Comparison of ENCODE assay signal across 8 cellular contexts in the genomic region with DNA sequence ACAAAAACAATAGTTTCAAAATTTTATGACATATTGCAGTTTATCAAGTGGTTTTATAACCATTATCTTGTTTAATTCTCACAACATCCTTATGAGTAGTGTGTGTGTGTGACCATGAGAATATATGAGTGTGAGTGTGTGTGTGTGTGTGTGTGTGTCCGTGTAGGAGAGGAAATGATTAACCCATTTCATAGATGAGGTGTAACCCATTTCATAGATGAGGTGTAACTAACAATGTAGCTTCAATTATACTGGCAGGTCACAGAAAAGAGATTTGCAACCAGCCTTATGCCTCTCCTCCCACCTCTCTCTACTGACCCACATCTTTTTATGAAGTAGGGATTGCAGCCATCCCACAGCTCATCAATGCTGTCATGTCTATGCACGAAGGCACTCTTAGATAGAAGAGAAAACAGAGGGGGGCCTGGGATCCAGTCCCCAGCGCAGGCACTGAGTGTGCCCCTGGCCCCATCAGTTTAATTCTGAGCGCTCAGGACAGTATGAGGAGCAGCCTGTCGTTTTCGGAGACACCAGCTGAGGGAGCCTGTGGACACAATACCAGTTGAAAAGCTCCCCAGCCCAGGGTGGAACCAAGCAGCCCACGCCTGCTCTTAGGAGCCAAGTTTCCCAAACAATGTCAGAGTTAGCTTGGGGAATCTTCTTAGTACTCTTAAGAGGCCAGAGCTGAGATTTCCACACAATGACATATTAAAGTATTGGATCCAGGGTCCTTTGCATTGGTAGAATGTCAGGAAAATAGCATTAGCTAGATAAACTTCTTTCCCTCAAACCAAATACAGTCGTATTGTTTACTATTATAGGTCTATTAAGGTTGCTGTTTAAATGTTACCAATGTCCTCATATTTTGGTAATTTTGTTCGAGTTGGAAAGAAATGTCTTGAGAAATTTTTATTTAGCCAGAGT.
A peak's percentile ranks its signal among the peaks of the same experiment; 100 is the strongest.
DNase-seq lines count a peak whose midpoint lies in the region; ATAC-seq, FAIRE-seq and TF ChIP-seq lines count a peak whose summit lies in the region.

No MANE protein-coding gene starts in this region.

- H3K36me3 ChIP-seq in A673 (ENCODE audit: insufficient read depth, low read length, poor library complexity, severe bottlenecking) (no peaks in the 10 kb centered on the region), neuronal stem cell (replicated peaks in 1 of 2; ENCODE audit: control insufficient read depth in 2 of 2, insufficient read depth in 2 of 2, low read length in 2 of 2) (no peaks in the 10 kb centered on the region)

- H3K9me3 ChIP-seq in A673 (ENCODE audit: low read depth, low read length, poor library complexity, severe bottlenecking): no peaks in the 10 kb centered on the region
- H3K9me3 ChIP-seq in neuronal stem cell (replicated peaks in 1 of 2; ENCODE audit: control insufficient read depth in 2 of 2, insufficient read depth in 1 of 2, low read depth in 1 of 2, low read length in 2 of 2): peaks cover 0 to 3% of the 10 kb centered on the region in 2 donors

- no peak overlapping the region for H3K4ac ChIP-seq in neuronal stem cell (ENCODE audit: low read length)

- no peaks in the 10 kb centered on the region for H3K27me3 ChIP-seq in A673 (replicated peaks; ENCODE audit: insufficient read depth, low read depth, low read length, poor library complexity)
- H3K27me3 ChIP-seq in neuronal stem cell (ENCODE audit: control insufficient read depth in 3 of 3, insufficient read depth in 3 of 3, low read depth in 1 of 3, low read length in 3 of 3): no peaks in the 10 kb centered on the region

- no TSS peak for BruUV-seq in A673 (replicated peaks; lab: Mats Ljungman, UMichigan)

- no peak overlapping the region for H3K23ac ChIP-seq in neuronal stem cell (ENCODE audit: low read depth, low read length, poor library complexity)

- peak; percentile 91 for TF ChIP-seq CTCF in A673 (conservative IDR thresholded peaks at IDR 0.05; ENCODE audit: low read depth, low read length)
- TF ChIP-seq CTCF in NB4 (IDR thresholded peaks at IDR 0.05; ENCODE audit: low read depth, low read length): peak; percentile 51

- H4K91ac ChIP-seq in neuronal stem cell (ENCODE audit: low read depth, low read length, poor library complexity): no peak overlapping the region

- H4K8ac ChIP-seq in neuronal stem cell (ENCODE audit: low read depth, low read length): no peak overlapping the region

- FAIRE-seq in GM12891 (lab: Jason Lieb, UNC): peak; percentile 50

- H2BK12ac ChIP-seq in neuronal stem cell (ENCODE audit: low read length): no peak overlapping the region

- H2BK5ac ChIP-seq in neuronal stem cell (ENCODE audit: low read length): no peak overlapping the region

- CTCF ChIA-PET in A673 (lab: Charles Lee): interaction anchor here (0.6 to 1.5 kb wide), 13 partner anchors 11 to 336 kb away, joined by 3 to 10 read pairs (median 5); no protein-coding TSS in a partner anchor
- CTCF ChIA-PET in activated CD4-positive, alpha-beta T cell treated with anti-CD3 and anti-CD28 coated beads, Interleukin-2, amount 10 ng/mL, durations not matched to agents 7 days and 5 days (lab: Charles Lee): interaction anchor here (0.6 to 0.8 kb wide), 2 partner anchors 19 to 81 kb away, joined by 3 to 4 read pairs; no protein-coding TSS in a partner anchor

- no peak overlapping the region for H3K9ac ChIP-seq in neuronal stem cell (ENCODE audit: low read depth, low read length, poor library complexity)

- peaks cover 26% of the 10 kb centered on the region for H3K4me1 ChIP-seq in A673 (ENCODE audit: insufficient read depth, low read length, poor library complexity, severe bottlenecking)
- peaks cover 2% of the 10 kb centered on the region in 2 donors for H3K4me1 ChIP-seq in neuronal stem cell (ENCODE audit: control insufficient read depth in 2 of 2, insufficient read depth in 1 of 2, low read depth in 1 of 2, low read length in 2 of 2)

- TF ChIP-seq POLR2A in GM12891 (IDR thresholded peaks at IDR 0.05; ENCODE audit: low read depth, low read length): no peak
- no peak for TF ChIP-seq POLR2A in NB4 (IDR thresholded peaks at IDR 0.05; ENCODE audit: extremely low read depth, insufficient read length)

- intact Hi-C loops in A673 (cut with micrococcal nuclease; ENCODE audit: unreplicated experiment): loop anchor here (1.0 to 10.0 kb wide), 4 partner anchors 45 to 332 kb away; no protein-coding TSS in a partner anchor
- intact Hi-C loops in activated T-helper 2 cell treated with anti-CD3 and anti-CD28 coated beads, Interferon-gamma antibody, Interleukin-2, Interleukin-4, amounts not matched to agents 10 μg/mL and 5 μg/mL and 100 μg/mL, durations not matched to agents 14 hours and 24 hours and 36 hours (cut with micrococcal nuclease): loop anchor here (5.0 kb wide), 1 partner anchor 337 kb away; no protein-coding TSS in a partner anchor

- no peak overlapping the region for H3K18ac ChIP-seq in neuronal stem cell (ENCODE audit: low read length)

- H3K4me2 ChIP-seq in neuronal stem cell (ENCODE audit: insufficient read depth, low read length, poor library complexity, severe bottlenecking): no peak overlapping the region

- H3K79me1 ChIP-seq in neuronal stem cell (ENCODE audit: low read depth, low read length): no peaks in the 10 kb centered on the region

- no peak overlapping the region for H2AK5ac ChIP-seq in neuronal stem cell (ENCODE audit: low read depth, low read length)

- ATAC-seq in HG02642 (IDR thresholded peaks at IDR 0.05; ENCODE audit: poor library complexity, unreplicated experiment): peak; percentile 81

- DNase-seq in A673 (ENCODE audit: low spot score) (peak; percentile 91), GM12891 (ENCODE audit: insufficient read length, low spot score) (no peak), NB4 (ENCODE audit: low read depth) (peak; percentile 54), fibroblast of the conjunctiva (ENCODE audit: low read depth) (peak; percentile 79), neuronal stem cell (ENCODE audit: low spot score) (peak; percentile 65)
- peak; percentile 23 for DNase-seq in activated CD4-positive, alpha-beta T cell treated with anti-CD3 and anti-CD28 coated beads, Interleukin-2, amount 10 ng/mL, durations not matched to agents 7 days and 5 days
- DNase-seq in activated T-helper 2 cell treated with anti-CD3 and anti-CD28 coated beads, Interferon-gamma antibody, Interleukin-2, Interleukin-4, amounts not matched to agents 10 μg/mL and 5 μg/mL and 100 μg/mL, durations not matched to agents 14 hours and 24 hours and 36 hours (ENCODE audit: low spot score): no peak

- H3K27ac ChIP-seq in A673 (ENCODE audit: low read depth, low read length, poor library complexity, severe bottlenecking): no peak overlapping the region
- H3K27ac ChIP-seq in neuronal stem cell (replicated peaks; ENCODE audit: low read length): no peak overlapping the region

- WGBS in neuronal stem cell (ENCODE audit: extremely low coverage in 2 of 2, insufficient read length in 2 of 2, insufficient replicate concordance in 1 of 2), 2 donors: no CpG with 5 or more reads among the region's 9 CpGs

- no peak overlapping the region for H2BK120ac ChIP-seq in neuronal stem cell (ENCODE audit: low read depth, low read length)

- H2BK15ac ChIP-seq in neuronal stem cell (ENCODE audit: low read length): no peak overlapping the region

- H3K4me3 Mint-ChIP-seq in activated CD4-positive, alpha-beta T cell treated with anti-CD3 and anti-CD28 coated beads, Interleukin-2, amount 10 ng/mL, durations not matched to agents 7 days and 5 days: no peak overlapping the region
- no peak overlapping the region for H3K4me3 Mint-ChIP-seq in activated T-helper 2 cell treated with anti-CD3 and anti-CD28 coated beads, Interferon-gamma antibody, Interleukin-2, Interleukin-4, amounts not matched to agents 10 μg/mL and 5 μg/mL and 100 μg/mL, durations not matched to agents 14 hours and 24 hours and 36 hours (ENCODE audit: low read depth)

- H3K27ac Mint-ChIP-seq in activated CD4-positive, alpha-beta T cell treated with anti-CD3 and anti-CD28 coated beads, Interleukin-2, amount 10 ng/mL, durations not matched to agents 7 days and 5 days: no peak overlapping the region
- H3K27ac Mint-ChIP-seq in activated T-helper 2 cell treated with anti-CD3 and anti-CD28 coated beads, Interferon-gamma antibody, Interleukin-2, Interleukin-4, amounts not matched to agents 10 μg/mL and 5 μg/mL and 100 μg/mL, durations not matched to agents 14 hours and 24 hours and 36 hours: no peak overlapping the region

- H3K4me3 ChIP-seq in A673 (ENCODE audit: low read depth, low read length, poor library complexity, severe bottlenecking) (no peak overlapping the region), NB4 (ENCODE audit: low read depth, low read length) (no peak overlapping the region), neuronal stem cell (ENCODE audit: low read length in 2 of 2) (no peak overlapping the region)

- peaks cover 36% of the 10 kb centered on the region for H3K27me3 Mint-ChIP-seq in activated CD4-positive, alpha-beta T cell treated with anti-CD3 and anti-CD28 coated beads, Interleukin-2, amount 10 ng/mL, durations not matched to agents 7 days and 5 days
- peaks cover 11% of the 10 kb centered on the region for H3K27me3 Mint-ChIP-seq in activated T-helper 2 cell treated with anti-CD3 and anti-CD28 coated beads, Interferon-gamma antibody, Interleukin-2, Interleukin-4, amounts not matched to agents 10 μg/mL and 5 μg/mL and 100 μg/mL, durations not matched to agents 14 hours and 24 hours and 36 hours (ENCODE audit: low read depth)

- H3K9me3 Mint-ChIP-seq in activated CD4-positive, alpha-beta T cell treated with anti-CD3 and anti-CD28 coated beads, Interleukin-2, amount 10 ng/mL, durations not matched to agents 7 days and 5 days: peaks cover 3% of the 10 kb centered on the region
- no peaks in the 10 kb centered on the region for H3K9me3 Mint-ChIP-seq in activated T-helper 2 cell treated with anti-CD3 and anti-CD28 coated beads, Interferon-gamma antibody, Interleukin-2, Interleukin-4, amounts not matched to agents 10 μg/mL and 5 μg/mL and 100 μg/mL, durations not matched to agents 14 hours and 24 hours and 36 hours

- no peaks in the 10 kb centered on the region for H3K36me3 Mint-ChIP-seq in activated CD4-positive, alpha-beta T cell treated with anti-CD3 and anti-CD28 coated beads, Interleukin-2, amount 10 ng/mL, durations not matched to agents 7 days and 5 days (ENCODE audit: low read depth)
- H3K36me3 Mint-ChIP-seq in activated T-helper 2 cell treated with anti-CD3 and anti-CD28 coated beads, Interferon-gamma antibody, Interleukin-2, Interleukin-4, amounts not matched to agents 10 μg/mL and 5 μg/mL and 100 μg/mL, durations not matched to agents 14 hours and 24 hours and 36 hours (ENCODE audit: low read depth): no peaks in the 10 kb centered on the region

- H2AFZ ChIP-seq in neuronal stem cell (ENCODE audit: low read length): peak overlapping the region; percentile 70

- H3K4me1 Mint-ChIP-seq in activated CD4-positive, alpha-beta T cell treated with anti-CD3 and anti-CD28 coated beads, Interleukin-2, amount 10 ng/mL, durations not matched to agents 7 days and 5 days: no peaks in the 10 kb centered on the region
- H3K4me1 Mint-ChIP-seq in activated T-helper 2 cell treated with anti-CD3 and anti-CD28 coated beads, Interferon-gamma antibody, Interleukin-2, Interleukin-4, amounts not matched to agents 10 μg/mL and 5 μg/mL and 100 μg/mL, durations not matched to agents 14 hours and 24 hours and 36 hours (ENCODE audit: low read depth): no peaks in the 10 kb centered on the region

- POLR2A ChIA-PET in A673 (lab: Charles Lee; ENCODE audit: low non-redundant PET): interaction anchor here (0.8 kb wide), 1 partner anchor 246 kb away, joined by 6 read pairs; no protein-coding TSS in a partner anchor
- POLR2A ChIA-PET in activated CD4-positive, alpha-beta T cell treated with anti-CD3 and anti-CD28 coated beads, Interleukin-2, amount 10 ng/mL, durations not matched to agents 7 days and 5 days (lab: Charles Lee): no interaction called here

- no peak overlapping the region for H3K14ac ChIP-seq in neuronal stem cell (ENCODE audit: low read length)

Comparison
In these comparisons a context has a peak if more than half of its experiments do, and no peak if none do; other contexts are left out.
1. DNase-seq: peak in A673 (single experiment), NB4 (single experiment), activated CD4-positive, alpha-beta T cell treated with anti-CD3 and anti-CD28 coated beads, Interleukin-2, amount 10 ng/mL, durations not matched to agents 7 days and 5 days (single experiment), fibroblast of the conjunctiva (single experiment) and neuronal stem cell (single experiment); none in GM12891 (single experiment) and activated T-helper 2 cell treated with anti-CD3 and anti-CD28 coated beads, Interferon-gamma antibody, Interleukin-2, Interleukin-4, amounts not matched to agents 10 μg/mL and 5 μg/mL and 100 μg/mL, durations not matched to agents 14 hours and 24 hours and 36 hours (single experiment).